In genomic region chr20:45390931-45391330, GRCh38 we compare ENCODE assay signal across 30 cellular contexts. TPM values are rescaled to one million over a fixed set of nuclear protein-coding genes. Genes with fewer than 3 reads are reported as not detected.
"Had no signal": no experiment of that assay in that cellular context is flagged by ENCODE, and none has a peak within 500 bp of the region (broad histone marks: within the 10 kb centered on the region; RNA-seq: fewer than 3 reads in every experiment).

No MANE protein-coding gene starts in this region.

- FAIRE-seq: pancreas, small intestine, urothelium cell line had no signal

- H3K4me3 ChIP-seq: hepatocyte, left ventricle myocardium inferior, lung, mucosa of descending colon, pancreas, prostate gland, sigmoid colon, spleen, suprapubic skin, thoracic aorta, tibial artery, upper lobe of right lung had no signal

- H3K27me3 ChIP-seq: hepatocyte, pancreas, sigmoid colon, spleen, suprapubic skin, tibial artery, upper lobe of right lung had no signal

- H3K9me3 ChIP-seq: left ventricle myocardium inferior, mucosa of descending colon, prostate gland, sigmoid colon, suprapubic skin, thoracic aorta, tibial artery, upper lobe of right lung had no signal

- H3K4me1 ChIP-seq: left ventricle myocardium inferior, pancreas, prostate gland, sigmoid colon, suprapubic skin, tibial artery, upper lobe of right lung had no signal

- DNase-seq: islet precursor cell; left ventricle myocardium inferior; mesendoderm; mucosa of descending colon; naive thymus-derived CD8-positive, alpha-beta T cell; nucleus accumbens; pancreas; posterior cingulate gyrus; retina; right cardiac atrium; sigmoid colon; small intestine; spleen; stimulated activated CD4-positive, alpha-beta T cell treated with anti-CD3 and anti-CD28 coated beads, Interleukin-4, amount 100 ng/mL, for 24 hours; stimulated activated naive CD4-positive, alpha-beta T cell; tibial artery; trophoblast cell; upper lobe of right lung had no signal

- H3K27ac ChIP-seq: hepatocyte, left ventricle myocardium inferior, pancreas, prostate gland, sigmoid colon, spleen, suprapubic skin, thoracic aorta, tibial artery, upper lobe of right lung had no signal

- H3K79me2 ChIP-seq: hepatocyte had no signal

- H2AFZ ChIP-seq: hepatocyte had no signal

- ATAC-seq: mucosa of descending colon; naive thymus-derived CD8-positive, alpha-beta T cell; pancreas; right cardiac atrium; stimulated activated effector memory CD8-positive, alpha-beta T cell treated with anti-CD3 and anti-CD28 coated beads, Interleukin-12 subunit alpha, Interleukin-12 subunit beta, amount 100 ng/mL, for 72 hours; upper lobe of right lung had no signal

- H3K4me2 ChIP-seq: hepatocyte had no signal

- H3K36me3 ChIP-seq: left ventricle myocardium inferior, pancreas, prostate gland, sigmoid colon, thoracic aorta, upper lobe of right lung had no signal

RNA-seq across cellular contexts. Expression of gene TP53TG5, which starts 12.8 kb away (rescaled TPM):
- total RNA-seq: hepatocyte, kidney epithelial cell, lower leg skin, lung, mesothelial cell of epicardium, neural crest cell, osteoblast, thoracic aorta, upper lobe of right lung had no signal
- polyA plus RNA-seq: hepatocyte, pancreas had no signal
